Comparison of ENCODE assay signal across 13 cellular contexts in the genomic region with DNA sequence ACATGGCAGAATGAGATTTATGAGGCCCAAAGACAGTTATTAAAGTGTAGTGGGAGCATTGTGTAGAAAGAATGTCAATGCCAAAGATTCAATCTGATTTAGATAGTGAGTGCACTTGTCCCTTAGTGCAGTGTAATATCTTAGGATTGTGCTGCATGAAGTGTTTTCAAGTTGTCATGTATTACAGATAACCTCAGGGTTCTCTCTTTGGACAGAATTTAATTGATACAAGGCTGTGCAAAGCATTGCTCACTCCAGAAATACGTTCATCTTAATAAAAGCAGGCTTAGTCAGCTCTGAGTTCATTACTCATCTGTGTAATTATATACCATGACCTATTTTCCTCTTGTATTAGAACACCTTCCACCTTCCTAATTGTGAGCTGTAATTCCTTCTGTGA. TPM values are rescaled to one million over a fixed set of nuclear protein-coding genes. Genes with fewer than 3 reads are reported as not detected.
DNase-seq lines count a peak whose midpoint lies in the region; ATAC-seq and TF ChIP-seq lines count a peak whose summit lies in the region.
"Had no signal": no experiment of that assay in that cellular context is flagged by ENCODE, and none has a peak within 500 bp of the region (broad histone marks: within the 10 kb centered on the region; RNA-seq: fewer than 3 reads in every experiment).

No MANE protein-coding gene starts in this region.

- H3K27me3 ChIP-seq in ACC112 (ENCODE audit: insufficient read depth, low read length) = no peaks in the 10 kb centered on the region
- no peaks in the 10 kb centered on the region for H3K27me3 ChIP-seq in SK-N-SH (ENCODE audit: insufficient read depth)
- H3K27me3 ChIP-seq: spleen had no signal

- TF ChIP-seq CTCF in SK-N-SH (IDR thresholded peaks at IDR 0.05) (no peak), foreskin fibroblast (IDR thresholded peaks at IDR 0.05; ENCODE audit: low read depth, low read length) (no peak)

- CTCF ChIA-PET in SK-N-SH (lab: Yijun Ruan, JAX) = interaction anchor here (0.6 to 6.5 kb wide), 4 partner anchors 9 to 920 kb away, joined by 3 to 47 read pairs (median 10); no protein-coding TSS in a partner anchor

- TF ChIP-seq EP300 in SK-N-SH (IDR thresholded peaks at IDR 0.05; ENCODE audit: borderline replicate concordance in 1 of 2, low read depth in 1 of 2, low read length in 1 of 2) = peak in 1 of 2 experiments; percentile 56; a peak in 1 of 4 replicates

- H3K4me3 ChIP-seq in ACC112 (ENCODE audit: low read depth, low read length) (no peak overlapping the region), SK-N-SH (ENCODE audit: low read depth in 2 of 2, low read length in 1 of 2) (no peak overlapping the region), foreskin fibroblast (ENCODE audit: low read depth in 1 of 2, low read length in 2 of 2) (no peak overlapping the region)
- H3K4me3 ChIP-seq: spleen had no signal

- no peak overlapping the region for H3K4me2 ChIP-seq in SK-N-SH

- POLR2A ChIA-PET in SK-N-SH (lab: Yijun Ruan, JAX) = no interaction called here

- peaks cover 12% of the 10 kb centered on the region for H3K4me1 ChIP-seq in ACC112 (ENCODE audit: control insufficient read depth, insufficient read depth, low read length, unreplicated experiment)
- H3K4me1 ChIP-seq in SK-N-SH (ENCODE audit: control insufficient read depth in 1 of 2, insufficient read depth in 2 of 2, low read depth in 1 of 2, low read length in 1 of 2) = peaks cover 13 to 22% of the 10 kb centered on the region in 2 experiments
- H3K4me1 ChIP-seq: spleen had no signal

- peak overlapping the region; percentile 59; the same call in 1 of the 2 replicates for H3K9ac ChIP-seq in SK-N-SH

- ATAC-seq in HG03442 (IDR thresholded peaks at IDR 0.05; ENCODE audit: unreplicated experiment) (no peak), GM21390 (IDR thresholded peaks at IDR 0.05; ENCODE audit: unreplicated experiment) (no peak)
- ATAC-seq: natural killer cell, T-cell had no signal

- peak overlapping the region; percentile 30 for H2AFZ ChIP-seq in ACC112 (ENCODE audit: low read length, unreplicated experiment)
- no peak overlapping the region for H2AFZ ChIP-seq in SK-N-SH (ENCODE audit: low read depth)

- no peak for TF ChIP-seq RAD21 in SK-N-SH (IDR thresholded peaks at IDR 0.05; ENCODE audit: low read length)

- no peaks in the 10 kb centered on the region for H3K9me3 ChIP-seq in SK-N-SH

- peaks cover 33% of the 10 kb centered on the region for H3F3A ChIP-seq in SK-N-SH (replicated peaks; ENCODE audit: insufficient read depth)

- peak; percentile 56 for DNase-seq in GM03348 (ENCODE audit: low spot score)
- DNase-seq in SK-N-SH = no peak
- DNase-seq in foreskin fibroblast = peak; percentile 77 to 91
- DNase-seq in DMS 273 (lab: John Stamatoyannopoulos, UW; ENCODE audit: unreplicated experiment) = no peak
- no peak for DNase-seq in DMS114 treated with DMSO at 0.1 percent for 48 hours (lab: John Stamatoyannopoulos, UW; ENCODE audit: unreplicated experiment)
- DNase-seq: activated CD4-positive, alpha-beta T cell treated with anti-CD3 and anti-CD28 coated beads, Interleukin-2, amount 50 U/mL, for 48 hours; natural killer cell; NCI-H524 treated with DMSO at 0.1 percent for 48 hours; spleen; T-cell had no signal

- H3K36me3 ChIP-seq in ACC112 (ENCODE audit: insufficient read depth, low read length) (no peaks in the 10 kb centered on the region), SK-N-SH (replicated peaks in 1 of 2; ENCODE audit: control insufficient read depth in 1 of 2, insufficient read depth in 2 of 2, low read length in 1 of 2) (no peaks in the 10 kb centered on the region)
- H3K36me3 ChIP-seq: spleen had no signal

- H3K27ac ChIP-seq in ACC112 (ENCODE audit: low read depth, low read length) = peak overlapping the region; percentile 8; the same call in 1 of the 2 replicates
- peak overlapping the region; percentile 72 to 95 for H3K27ac ChIP-seq in SK-N-SH (ENCODE audit: low read depth in 2 of 2, low read length in 1 of 2)
- H3K27ac ChIP-seq: spleen had no signal

- no peaks in the 10 kb centered on the region for H3K9me2 ChIP-seq in SK-N-SH

- 6% methylated on average over 1 of the region's 1 CpG for WGBS in SK-N-SH (ENCODE audit: low lambda C conversion rate)

- H4K20me1 ChIP-seq in SK-N-SH (ENCODE audit: insufficient read depth) = no peaks in the 10 kb centered on the region

- H3K79me2 ChIP-seq in ACC112 (ENCODE audit: control insufficient read depth, insufficient read depth, low read length, unreplicated experiment) = no peaks in the 10 kb centered on the region
- no peaks in the 10 kb centered on the region for H3K79me2 ChIP-seq in SK-N-SH (ENCODE audit: insufficient read depth)

TF ChIP-seq in SK-N-SH, 30 proteins besides CTCF, POLR2A, EP300 and RAD21 (continues in another document):
- TF ChIP-seq, protein P1, sequence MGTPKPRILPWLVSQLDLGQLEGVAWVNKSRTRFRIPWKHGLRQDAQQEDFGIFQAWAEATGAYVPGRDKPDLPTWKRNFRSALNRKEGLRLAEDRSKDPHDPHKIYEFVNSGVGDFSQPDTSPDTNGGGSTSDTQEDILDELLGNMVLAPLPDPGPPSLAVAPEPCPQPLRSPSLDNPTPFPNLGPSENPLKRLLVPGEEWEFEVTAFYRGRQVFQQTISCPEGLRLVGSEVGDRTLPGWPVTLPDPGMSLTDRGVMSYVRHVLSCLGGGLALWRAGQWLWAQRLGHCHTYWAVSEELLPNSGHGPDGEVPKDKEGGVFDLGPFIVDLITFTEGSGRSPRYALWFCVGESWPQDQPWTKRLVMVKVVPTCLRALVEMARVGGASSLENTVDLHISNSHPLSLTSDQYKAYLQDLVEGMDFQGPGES (IDR thresholded peaks at IDR 0.05; ENCODE audit: low read depth, low read length) = no peak
- TF ChIP-seq SIN3A (IDR thresholded peaks at IDR 0.05; ENCODE audit: borderline replicate concordance, low read depth, low read length) (no peak), FOXJ3 (CRISPR knock-in tag; IDR thresholded peaks at IDR 0.05) (no peak), EZH2phosphoT487 (IDR thresholded peaks at IDR 0.05; ENCODE audit: borderline replicate concordance, low read depth) (no peak), CHD2 (IDR thresholded peaks at IDR 0.05; ENCODE audit: low read length, partially characterized antibody) (no peak), TCF12 (IDR thresholded peaks at IDR 0.05) (peak; percentile 79), NRF1 (IDR thresholded peaks at IDR 0.05; ENCODE audit: low read depth, low read length) (no peak), TEAD4 (IDR thresholded peaks at IDR 0.05; ENCODE audit: borderline replicate concordance, insufficient read depth) (peak; percentile 59; the same call in 1 of the 2 replicates), TAF1 (IDR thresholded peaks at IDR 0.05; ENCODE audit: borderline replicate concordance, low read depth, low read length) (no peak), POLR2AphosphoS5 (IDR thresholded peaks at IDR 0.05; ENCODE audit: low read depth, low read length) (no peak; the same call in 1 of the 2 replicates), RCOR1 (IDR thresholded peaks at IDR 0.05; ENCODE audit: low read length) (no peak), FOSL2 (IDR thresholded peaks at IDR 0.05; ENCODE audit: borderline replicate concordance, low read depth) (peak; percentile 78; the same call in 1 of the 2 replicates), FOXM1 (IDR thresholded peaks at IDR 0.05; ENCODE audit: low read depth) (no peak)
- TF ChIP-seq, protein P2, sequence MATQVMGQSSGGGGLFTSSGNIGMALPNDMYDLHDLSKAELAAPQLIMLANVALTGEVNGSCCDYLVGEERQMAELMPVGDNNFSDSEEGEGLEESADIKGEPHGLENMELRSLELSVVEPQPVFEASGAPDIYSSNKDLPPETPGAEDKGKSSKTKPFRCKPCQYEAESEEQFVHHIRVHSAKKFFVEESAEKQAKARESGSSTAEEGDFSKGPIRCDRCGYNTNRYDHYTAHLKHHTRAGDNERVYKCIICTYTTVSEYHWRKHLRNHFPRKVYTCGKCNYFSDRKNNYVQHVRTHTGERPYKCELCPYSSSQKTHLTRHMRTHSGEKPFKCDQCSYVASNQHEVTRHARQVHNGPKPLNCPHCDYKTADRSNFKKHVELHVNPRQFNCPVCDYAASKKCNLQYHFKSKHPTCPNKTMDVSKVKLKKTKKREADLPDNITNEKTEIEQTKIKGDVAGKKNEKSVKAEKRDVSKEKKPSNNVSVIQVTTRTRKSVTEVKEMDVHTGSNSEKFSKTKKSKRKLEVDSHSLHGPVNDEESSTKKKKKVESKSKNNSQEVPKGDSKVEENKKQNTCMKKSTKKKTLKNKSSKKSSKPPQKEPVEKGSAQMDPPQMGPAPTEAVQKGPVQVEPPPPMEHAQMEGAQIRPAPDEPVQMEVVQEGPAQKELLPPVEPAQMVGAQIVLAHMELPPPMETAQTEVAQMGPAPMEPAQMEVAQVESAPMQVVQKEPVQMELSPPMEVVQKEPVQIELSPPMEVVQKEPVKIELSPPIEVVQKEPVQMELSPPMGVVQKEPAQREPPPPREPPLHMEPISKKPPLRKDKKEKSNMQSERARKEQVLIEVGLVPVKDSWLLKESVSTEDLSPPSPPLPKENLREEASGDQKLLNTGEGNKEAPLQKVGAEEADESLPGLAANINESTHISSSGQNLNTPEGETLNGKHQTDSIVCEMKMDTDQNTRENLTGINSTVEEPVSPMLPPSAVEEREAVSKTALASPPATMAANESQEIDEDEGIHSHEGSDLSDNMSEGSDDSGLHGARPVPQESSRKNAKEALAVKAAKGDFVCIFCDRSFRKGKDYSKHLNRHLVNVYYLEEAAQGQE (IDR thresholded peaks at IDR 0.05; ENCODE audit: low read depth, low read length) = no peak
- TF ChIP-seq, protein P3, sequence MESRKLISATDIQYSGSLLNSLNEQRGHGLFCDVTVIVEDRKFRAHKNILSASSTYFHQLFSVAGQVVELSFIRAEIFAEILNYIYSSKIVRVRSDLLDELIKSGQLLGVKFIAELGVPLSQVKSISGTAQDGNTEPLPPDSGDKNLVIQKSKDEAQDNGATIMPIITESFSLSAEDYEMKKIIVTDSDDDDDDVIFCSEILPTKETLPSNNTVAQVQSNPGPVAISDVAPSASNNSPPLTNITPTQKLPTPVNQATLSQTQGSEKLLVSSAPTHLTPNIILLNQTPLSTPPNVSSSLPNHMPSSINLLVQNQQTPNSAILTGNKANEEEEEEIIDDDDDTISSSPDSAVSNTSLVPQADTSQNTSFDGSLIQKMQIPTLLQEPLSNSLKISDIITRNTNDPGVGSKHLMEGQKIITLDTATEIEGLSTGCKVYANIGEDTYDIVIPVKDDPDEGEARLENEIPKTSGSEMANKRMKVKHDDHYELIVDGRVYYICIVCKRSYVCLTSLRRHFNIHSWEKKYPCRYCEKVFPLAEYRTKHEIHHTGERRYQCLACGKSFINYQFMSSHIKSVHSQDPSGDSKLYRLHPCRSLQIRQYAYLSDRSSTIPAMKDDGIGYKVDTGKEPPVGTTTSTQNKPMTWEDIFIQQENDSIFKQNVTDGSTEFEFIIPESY (IDR thresholded peaks at IDR 0.05; ENCODE audit: borderline replicate concordance, low read depth) = no peak

RNA-seq across cellular contexts. Expression of a gene that starts 16.0 kb away (rescaled TPM):
- polyA plus RNA-seq in SK-N-SH (2012; rRNA removed) = not detected in 2 replicates
- not detected in 2 replicates for polyA plus RNA-seq in SK-N-SH (2012; cell fraction: cytosol; rRNA removed)
- not detected in 2 replicates for polyA plus RNA-seq in SK-N-SH (2012; cell fraction: nucleus; rRNA removed)

RNA-seq across cellular contexts. Expression of a gene that starts 59.3 kb away (rescaled TPM):
- polyA plus RNA-seq in SK-N-SH (2012; rRNA removed) = not detected in 2 replicates
- not detected in 2 replicates for polyA plus RNA-seq in SK-N-SH (2012; cell fraction: cytosol; rRNA removed)
- polyA plus RNA-seq in SK-N-SH (2012; cell fraction: nucleus; rRNA removed) = not detected in 2 replicates

Comparison
In these comparisons a context has a peak if more than half of its experiments do, and no peak if none do; other contexts are left out.
1. DNase-seq: peak in GM03348 (single experiment) and foreskin fibroblast (2 of 2); none in SK-N-SH (single experiment), DMS 273 (single experiment) and DMS114 treated with DMSO at 0.1 percent for 48 hours (single experiment).